In the genomic region with DNA sequence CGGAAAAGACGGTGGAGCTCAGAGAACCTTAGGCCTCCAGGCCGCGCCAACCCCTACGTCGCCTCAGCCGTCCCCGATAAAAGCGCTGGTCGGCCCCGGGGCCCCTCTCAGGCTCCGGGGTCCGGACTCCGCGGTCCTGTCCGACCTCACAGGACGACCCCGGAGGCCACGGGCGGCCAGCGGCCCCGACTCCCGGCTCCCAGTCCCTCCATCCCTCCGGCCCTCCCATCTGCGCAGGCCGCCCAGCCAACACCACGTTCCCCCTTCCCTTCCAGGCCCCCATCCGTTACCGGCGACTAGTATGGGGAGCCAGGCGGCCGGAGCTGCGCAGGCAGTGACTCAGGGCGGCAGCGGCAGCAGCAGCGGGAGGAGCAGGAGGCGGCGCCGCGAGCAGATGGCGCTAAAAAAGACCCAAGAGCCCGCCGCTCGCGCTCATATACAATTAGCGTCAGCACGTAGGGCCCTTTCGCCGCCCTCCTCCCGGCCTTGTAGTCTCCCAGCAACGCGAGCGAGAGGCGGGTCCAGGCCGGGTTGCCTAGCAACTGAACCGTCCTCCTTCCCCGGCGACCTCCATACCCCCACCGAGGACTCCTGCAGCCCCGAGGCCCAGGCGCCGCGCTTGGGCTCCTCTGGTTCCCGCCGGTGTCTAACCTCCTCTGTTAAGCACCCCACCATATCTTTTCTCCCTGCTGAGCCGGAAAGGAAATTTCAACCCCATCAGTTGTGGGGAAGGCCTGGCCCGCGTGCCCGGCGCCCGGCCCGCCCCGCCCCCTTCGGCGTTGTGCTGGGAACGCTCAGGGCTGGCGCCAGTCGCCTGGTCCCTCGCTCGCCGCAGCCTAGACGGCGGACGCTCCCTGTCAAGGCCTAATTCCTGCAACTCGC, we compare ENCODE assay signal across 8 cellular contexts. TPM values are rescaled to one million over a fixed set of nuclear protein-coding genes. Genes with fewer than 3 reads are reported as not detected.
A peak's percentile ranks its signal among the peaks of the same experiment; 100 is the strongest.
DNase-seq lines count a peak whose midpoint lies in the region; ATAC-seq and TF ChIP-seq lines count a peak whose summit lies in the region.

A gene with protein sequence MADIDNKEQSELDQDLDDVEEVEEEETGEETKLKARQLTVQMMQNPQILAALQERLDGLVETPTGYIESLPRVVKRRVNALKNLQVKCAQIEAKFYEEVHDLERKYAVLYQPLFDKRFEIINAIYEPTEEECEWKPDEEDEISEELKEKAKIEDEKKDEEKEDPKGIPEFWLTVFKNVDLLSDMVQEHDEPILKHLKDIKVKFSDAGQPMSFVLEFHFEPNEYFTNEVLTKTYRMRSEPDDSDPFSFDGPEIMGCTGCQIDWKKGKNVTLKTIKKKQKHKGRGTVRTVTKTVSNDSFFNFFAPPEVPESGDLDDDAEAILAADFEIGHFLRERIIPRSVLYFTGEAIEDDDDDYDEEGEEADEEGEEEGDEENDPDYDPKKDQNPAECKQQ (minus strand): TSS at position 409 of the 882 bp plus-strand sequence. CDS start 10,466 bp downstream, outside the sequence.

- H3K27ac ChIP-seq in Panc1 (ENCODE audit: low read length) = peak within 1 kb of the TSS; percentile 90
- H3K27ac ChIP-seq in esophagus muscularis mucosa (replicated peaks in 1 of 4) = peak within 1 kb of the TSS; percentile 99 to 100 (median 100)

- in situ Hi-C loops in Panc1 (cut with HindIII; ENCODE audit: low pct_unique_long_range_greater_than_20kb, low sequenced_read_pairs) = no loop called here

- TF ChIP-seq CTCF in Panc1 (IDR thresholded peaks at IDR 0.05) (no peak), esophagus muscularis mucosa (IDR thresholded peaks at IDR 0.05) (peak in 1 of 3 experiments; percentile 20)

- intact Hi-C loops in Panc1 (cut with micrococcal nuclease; ENCODE audit: unreplicated experiment) = loop anchor here (5.0 to 10.0 kb wide), 3 partner anchors 70 to 370 kb away; a partner anchor contains a TSS
- intact Hi-C loops in esophagus muscularis mucosa (cut with DNase I) = loop anchor here (2.0 to 10.0 kb wide), 2 partner anchors 170 to 264 kb away; a partner anchor contains a TSS

- ATAC-seq in GM21723 (IDR thresholded peaks at IDR 0.05; ENCODE audit: unreplicated experiment) (peak; percentile 92), Panc1 (peak; percentile 97)

- TF ChIP-seq EP300 in esophagus muscularis mucosa (IDR thresholded peaks at IDR 0.05) = no peak

- no peaks in the 10 kb centered on the region for H3K27me3 ChIP-seq in Panc1 (ENCODE audit: control insufficient read depth, insufficient read depth, low read length)
- H3K27me3 ChIP-seq in esophagus muscularis mucosa = no peaks in the 10 kb centered on the region

- H3K4me3 ChIP-seq in Panc1 (ENCODE audit: low read depth in 2 of 2, low read length in 2 of 2) (peak within 1 kb of the TSS; percentile 61 to 96), esophagus muscularis mucosa (peak within 1 kb of the TSS; percentile 77 to 98 (median 86))

- H3K36me3 ChIP-seq in Panc1 (ENCODE audit: control insufficient read depth, insufficient read depth, low read length) = peaks cover 10% of the 10 kb centered on the region; the same call in 1 of the 2 replicates
- no peaks in the 10 kb centered on the region for H3K36me3 ChIP-seq in esophagus muscularis mucosa

- H3K9me3 ChIP-seq in Panc1 (ENCODE audit: control insufficient read depth, insufficient read depth, low read depth, low read length) (no peaks in the 10 kb centered on the region), esophagus muscularis mucosa (peaks cover 0 to under 1% (median 0%) of the 10 kb centered on the region in 4 donors)

- DNase-seq in DMS53 (lab: John Stamatoyannopoulos, UW) (peak; percentile 100), KG1 (lab: John Stamatoyannopoulos, UW) (peak; percentile 92), Panc1 (ENCODE audit: low read depth, low spot score) (peak; percentile 69), esophagus muscularis mucosa (ENCODE audit: extremely low spot score) (peak; percentile 99), myocyte (ENCODE audit: low read depth) (peak; percentile 99)
- peak; percentile 97 to 98 for DNase-seq in activated T-cell treated with anti-CD3 and anti-CD28 coated beads, Interleukin-2, amount 50 U/mL, for 48 hours
- DNase-seq in stimulated activated CD8-positive, alpha-beta memory T cell treated with anti-CD3 and anti-CD28 coated beads, Interleukin-7, amount 100 ng/mL, for 48 hours (ENCODE audit: extremely low read depth in 1 of 2, low read depth in 1 of 2) = peak; percentile 91 to 97

- CTCF ChIA-PET in Panc1 (lab: Charles Lee) = no interaction called here

- no TSS peak for BruUV-seq in Panc1 (replicated peaks; lab: Mats Ljungman, UMichigan)

- POLR2A ChIA-PET in Panc1 (lab: Charles Lee) = interaction anchor here (0.6 kb wide), 2 partner anchors 52 to 679 kb away, joined by 3 to 6 read pairs; no protein-coding TSS in a partner anchor

- H3K4me1 ChIP-seq in Panc1 (ENCODE audit: control insufficient read depth, insufficient read depth, low read length) (peaks cover 26% of the 10 kb centered on the region), esophagus muscularis mucosa (peaks cover 18 to 43% (median 38%) of the 10 kb centered on the region in 4 donors)

- TF ChIP-seq POLR2A in esophagus muscularis mucosa (IDR thresholded peaks at IDR 0.05; ENCODE audit: low read depth) = peak; percentile 80

- WGBS in esophagus muscularis mucosa = under 1% methylated on average over 41 of the region's 85 CpGs

RNA-seq across cellular contexts. Expression of the gene that starts here (rescaled TPM):
- 620 TPM for total RNA-seq in Panc1 (2021; ENCODE audit: unreplicated experiment)
- polyA plus RNA-seq in Panc1 (2012; ENCODE audit: insufficient read length) = 300 TPM
- total RNA-seq in esophagus muscularis mucosa = 100 to 1,000 TPM; 389 to 540 (median 445) TPM
- total RNA-seq in myocyte = 334 and 347 TPM in 2 replicates
- 440 TPM for polyA plus RNA-seq in myocyte (2012)

Comparison
In these comparisons a context has a peak if more than half of its experiments do, and no peak if none do; other contexts are left out.
1. Peak in every context shown above with its lines: DNase-seq, ATAC-seq, H3K4me3 ChIP-seq and H3K27ac ChIP-seq.